Comparison of ENCODE assay signal across 1 cellular context in the genomic region with DNA sequence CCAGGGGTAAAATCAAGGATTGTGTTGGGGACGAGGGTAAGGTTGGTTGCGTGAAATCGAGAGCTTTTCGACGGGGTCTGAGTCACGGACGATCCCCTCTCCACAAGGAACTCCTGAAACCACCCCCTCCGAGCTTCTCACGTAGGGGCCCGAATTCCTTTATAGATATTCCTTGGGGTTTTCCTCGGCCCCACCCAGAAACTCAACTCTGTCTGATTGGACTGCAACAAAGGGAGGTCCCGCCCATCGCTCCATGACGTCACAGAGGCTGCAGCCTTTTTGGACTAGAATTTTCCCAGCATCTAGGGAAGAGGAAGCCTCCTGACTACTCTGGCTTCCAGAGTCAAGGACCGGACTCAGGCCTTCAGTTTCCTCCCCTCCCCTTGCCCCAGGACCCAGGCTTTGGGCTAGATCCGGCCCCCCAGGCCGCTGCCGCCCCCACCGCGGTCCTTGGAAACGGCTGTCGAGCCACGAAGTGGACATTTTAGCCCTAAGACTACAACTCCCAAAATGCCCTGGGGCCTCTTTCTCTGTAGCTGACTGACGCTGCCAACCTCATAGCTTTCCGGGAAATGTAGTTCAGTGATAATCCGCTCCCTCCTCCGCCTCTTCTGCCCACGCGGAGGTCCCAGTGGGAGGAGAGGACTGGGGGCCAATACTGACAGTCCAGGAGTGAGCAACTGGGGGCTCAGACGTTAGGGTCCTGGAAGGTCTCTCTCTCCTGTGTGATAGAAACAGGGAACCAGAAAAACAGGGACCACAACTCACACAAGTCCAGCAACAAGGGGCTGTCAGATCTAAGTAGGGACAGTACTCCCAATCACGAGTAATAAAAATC.
TF ChIP-seq lines count a peak whose summit lies in the region.

A gene (minus strand): TSS at position 172 of the 838 bp plus-strand sequence. CDS start 1,050 bp downstream, outside the sequence.

TF ChIP-seq in K562, 482 proteins besides CTCF, POLR2A, EP300 and RAD21 (continued from another document and continues in another):
- TF ChIP-seq, protein P1, sequence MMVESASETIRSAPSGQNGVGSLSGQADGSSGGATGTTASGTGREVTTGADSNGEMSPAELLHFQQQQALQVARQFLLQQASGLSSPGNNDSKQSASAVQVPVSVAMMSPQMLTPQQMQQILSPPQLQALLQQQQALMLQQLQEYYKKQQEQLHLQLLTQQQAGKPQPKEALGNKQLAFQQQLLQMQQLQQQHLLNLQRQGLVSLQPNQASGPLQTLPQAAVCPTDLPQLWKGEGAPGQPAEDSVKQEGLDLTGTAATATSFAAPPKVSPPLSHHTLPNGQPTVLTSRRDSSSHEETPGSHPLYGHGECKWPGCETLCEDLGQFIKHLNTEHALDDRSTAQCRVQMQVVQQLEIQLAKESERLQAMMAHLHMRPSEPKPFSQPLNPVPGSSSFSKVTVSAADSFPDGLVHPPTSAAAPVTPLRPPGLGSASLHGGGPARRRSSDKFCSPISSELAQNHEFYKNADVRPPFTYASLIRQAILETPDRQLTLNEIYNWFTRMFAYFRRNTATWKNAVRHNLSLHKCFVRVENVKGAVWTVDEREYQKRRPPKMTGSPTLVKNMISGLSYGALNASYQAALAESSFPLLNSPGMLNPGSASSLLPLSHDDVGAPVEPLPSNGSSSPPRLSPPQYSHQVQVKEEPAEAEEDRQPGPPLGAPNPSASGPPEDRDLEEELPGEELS (CRISPR knock-in tag; IDR thresholded peaks at IDR 0.05; ENCODE audit: borderline replicate concordance): peak; percentile 54; the same call in 1 of the 2 replicates
- TF ChIP-seq GATAD2A (IDR thresholded peaks at IDR 0.05) (no peak), ZC3H8 (IDR thresholded peaks at IDR 0.05) (no peak), LCOR (CRISPR knock-in tag; IDR thresholded peaks at IDR 0.05) (no peak), ELF2 (CRISPR knock-in tag; IDR thresholded peaks at IDR 0.05) (no peak), ZFPM2 (CRISPR knock-in tag; IDR thresholded peaks at IDR 0.05) (no peak), TCF3 (CRISPR knock-in tag; IDR thresholded peaks at IDR 0.05) (no peak), RBFOX2 (IDR thresholded peaks at IDR 0.05; ENCODE audit: low read depth, low read length) (peak; percentile 55), JUNB (CRISPR knock-in tag; conservative IDR thresholded peaks at IDR 0.05) (no peak), ZNF764 (CRISPR knock-in tag; IDR thresholded peaks at IDR 0.05; ENCODE audit: low read depth) (no peak), TEAD2 (tag; IDR thresholded peaks at IDR 0.05) (no peak), RBM34 (IDR thresholded peaks at IDR 0.05; ENCODE audit: borderline replicate concordance, insufficient read depth, low read length) (no peak), PHF21A (IDR thresholded peaks at IDR 0.05; ENCODE audit: borderline replicate concordance, low read depth) (no peak), PURB (CRISPR knock-in tag; IDR thresholded peaks at IDR 0.05; ENCODE audit: low read depth) (no peak), TRIM28 (IDR thresholded peaks at IDR 0.05) (no peak), FOXM1 (IDR thresholded peaks at IDR 0.05; ENCODE audit: low read depth) (peak; percentile 57; the same call in 1 of the 2 replicates), FOXM1 (CRISPR knock-in tag; IDR thresholded peaks at IDR 0.05; ENCODE audit: low read depth) (no peak), CBFA2T3 (IDR thresholded peaks at IDR 0.05) (no peak), ZBED1 (IDR thresholded peaks at IDR 0.05) (no peak), PHTF2 (CRISPR knock-in tag; IDR thresholded peaks at IDR 0.05) (no peak), MAFG (tag; conservative IDR thresholded peaks at IDR 0.05) (no peak), ELF1 (tag; IDR thresholded peaks at IDR 0.05) (no peak), POLR2AphosphoS2 (IDR thresholded peaks at IDR 0.05; ENCODE audit: low read length) (0 out of 2 replicates have a peak, but pooled peaks have one; percentile 43)
- TF ChIP-seq, protein P2, sequence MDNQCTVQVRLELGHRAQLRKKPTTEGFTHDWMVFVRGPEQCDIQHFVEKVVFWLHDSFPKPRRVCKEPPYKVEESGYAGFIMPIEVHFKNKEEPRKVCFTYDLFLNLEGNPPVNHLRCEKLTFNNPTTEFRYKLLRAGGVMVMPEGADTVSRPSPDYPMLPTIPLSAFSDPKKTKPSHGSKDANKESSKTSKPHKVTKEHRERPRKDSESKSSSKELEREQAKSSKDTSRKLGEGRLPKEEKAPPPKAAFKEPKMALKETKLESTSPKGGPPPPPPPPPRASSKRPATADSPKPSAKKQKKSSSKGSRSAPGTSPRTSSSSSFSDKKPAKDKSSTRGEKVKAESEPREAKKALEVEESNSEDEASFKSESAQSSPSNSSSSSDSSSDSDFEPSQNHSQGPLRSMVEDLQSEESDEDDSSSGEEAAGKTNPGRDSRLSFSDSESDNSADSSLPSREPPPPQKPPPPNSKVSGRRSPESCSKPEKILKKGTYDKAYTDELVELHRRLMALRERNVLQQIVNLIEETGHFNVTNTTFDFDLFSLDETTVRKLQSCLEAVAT (IDR thresholded peaks at IDR 0.05): no peak
- TF ChIP-seq, protein P3, sequence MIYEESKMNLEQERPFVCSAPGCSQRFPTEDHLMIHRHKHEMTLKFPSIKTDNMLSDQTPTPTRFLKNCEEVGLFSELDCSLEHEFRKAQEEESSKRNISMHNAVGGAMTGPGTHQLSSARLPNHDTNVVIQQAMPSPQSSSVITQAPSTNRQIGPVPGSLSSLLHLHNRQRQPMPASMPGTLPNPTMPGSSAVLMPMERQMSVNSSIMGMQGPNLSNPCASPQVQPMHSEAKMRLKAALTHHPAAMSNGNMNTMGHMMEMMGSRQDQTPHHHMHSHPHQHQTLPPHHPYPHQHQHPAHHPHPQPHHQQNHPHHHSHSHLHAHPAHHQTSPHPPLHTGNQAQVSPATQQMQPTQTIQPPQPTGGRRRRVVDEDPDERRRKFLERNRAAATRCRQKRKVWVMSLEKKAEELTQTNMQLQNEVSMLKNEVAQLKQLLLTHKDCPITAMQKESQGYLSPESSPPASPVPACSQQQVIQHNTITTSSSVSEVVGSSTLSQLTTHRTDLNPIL (CRISPR knock-in tag; IDR thresholded peaks at IDR 0.05): no peak
- TF ChIP-seq, protein P4, sequence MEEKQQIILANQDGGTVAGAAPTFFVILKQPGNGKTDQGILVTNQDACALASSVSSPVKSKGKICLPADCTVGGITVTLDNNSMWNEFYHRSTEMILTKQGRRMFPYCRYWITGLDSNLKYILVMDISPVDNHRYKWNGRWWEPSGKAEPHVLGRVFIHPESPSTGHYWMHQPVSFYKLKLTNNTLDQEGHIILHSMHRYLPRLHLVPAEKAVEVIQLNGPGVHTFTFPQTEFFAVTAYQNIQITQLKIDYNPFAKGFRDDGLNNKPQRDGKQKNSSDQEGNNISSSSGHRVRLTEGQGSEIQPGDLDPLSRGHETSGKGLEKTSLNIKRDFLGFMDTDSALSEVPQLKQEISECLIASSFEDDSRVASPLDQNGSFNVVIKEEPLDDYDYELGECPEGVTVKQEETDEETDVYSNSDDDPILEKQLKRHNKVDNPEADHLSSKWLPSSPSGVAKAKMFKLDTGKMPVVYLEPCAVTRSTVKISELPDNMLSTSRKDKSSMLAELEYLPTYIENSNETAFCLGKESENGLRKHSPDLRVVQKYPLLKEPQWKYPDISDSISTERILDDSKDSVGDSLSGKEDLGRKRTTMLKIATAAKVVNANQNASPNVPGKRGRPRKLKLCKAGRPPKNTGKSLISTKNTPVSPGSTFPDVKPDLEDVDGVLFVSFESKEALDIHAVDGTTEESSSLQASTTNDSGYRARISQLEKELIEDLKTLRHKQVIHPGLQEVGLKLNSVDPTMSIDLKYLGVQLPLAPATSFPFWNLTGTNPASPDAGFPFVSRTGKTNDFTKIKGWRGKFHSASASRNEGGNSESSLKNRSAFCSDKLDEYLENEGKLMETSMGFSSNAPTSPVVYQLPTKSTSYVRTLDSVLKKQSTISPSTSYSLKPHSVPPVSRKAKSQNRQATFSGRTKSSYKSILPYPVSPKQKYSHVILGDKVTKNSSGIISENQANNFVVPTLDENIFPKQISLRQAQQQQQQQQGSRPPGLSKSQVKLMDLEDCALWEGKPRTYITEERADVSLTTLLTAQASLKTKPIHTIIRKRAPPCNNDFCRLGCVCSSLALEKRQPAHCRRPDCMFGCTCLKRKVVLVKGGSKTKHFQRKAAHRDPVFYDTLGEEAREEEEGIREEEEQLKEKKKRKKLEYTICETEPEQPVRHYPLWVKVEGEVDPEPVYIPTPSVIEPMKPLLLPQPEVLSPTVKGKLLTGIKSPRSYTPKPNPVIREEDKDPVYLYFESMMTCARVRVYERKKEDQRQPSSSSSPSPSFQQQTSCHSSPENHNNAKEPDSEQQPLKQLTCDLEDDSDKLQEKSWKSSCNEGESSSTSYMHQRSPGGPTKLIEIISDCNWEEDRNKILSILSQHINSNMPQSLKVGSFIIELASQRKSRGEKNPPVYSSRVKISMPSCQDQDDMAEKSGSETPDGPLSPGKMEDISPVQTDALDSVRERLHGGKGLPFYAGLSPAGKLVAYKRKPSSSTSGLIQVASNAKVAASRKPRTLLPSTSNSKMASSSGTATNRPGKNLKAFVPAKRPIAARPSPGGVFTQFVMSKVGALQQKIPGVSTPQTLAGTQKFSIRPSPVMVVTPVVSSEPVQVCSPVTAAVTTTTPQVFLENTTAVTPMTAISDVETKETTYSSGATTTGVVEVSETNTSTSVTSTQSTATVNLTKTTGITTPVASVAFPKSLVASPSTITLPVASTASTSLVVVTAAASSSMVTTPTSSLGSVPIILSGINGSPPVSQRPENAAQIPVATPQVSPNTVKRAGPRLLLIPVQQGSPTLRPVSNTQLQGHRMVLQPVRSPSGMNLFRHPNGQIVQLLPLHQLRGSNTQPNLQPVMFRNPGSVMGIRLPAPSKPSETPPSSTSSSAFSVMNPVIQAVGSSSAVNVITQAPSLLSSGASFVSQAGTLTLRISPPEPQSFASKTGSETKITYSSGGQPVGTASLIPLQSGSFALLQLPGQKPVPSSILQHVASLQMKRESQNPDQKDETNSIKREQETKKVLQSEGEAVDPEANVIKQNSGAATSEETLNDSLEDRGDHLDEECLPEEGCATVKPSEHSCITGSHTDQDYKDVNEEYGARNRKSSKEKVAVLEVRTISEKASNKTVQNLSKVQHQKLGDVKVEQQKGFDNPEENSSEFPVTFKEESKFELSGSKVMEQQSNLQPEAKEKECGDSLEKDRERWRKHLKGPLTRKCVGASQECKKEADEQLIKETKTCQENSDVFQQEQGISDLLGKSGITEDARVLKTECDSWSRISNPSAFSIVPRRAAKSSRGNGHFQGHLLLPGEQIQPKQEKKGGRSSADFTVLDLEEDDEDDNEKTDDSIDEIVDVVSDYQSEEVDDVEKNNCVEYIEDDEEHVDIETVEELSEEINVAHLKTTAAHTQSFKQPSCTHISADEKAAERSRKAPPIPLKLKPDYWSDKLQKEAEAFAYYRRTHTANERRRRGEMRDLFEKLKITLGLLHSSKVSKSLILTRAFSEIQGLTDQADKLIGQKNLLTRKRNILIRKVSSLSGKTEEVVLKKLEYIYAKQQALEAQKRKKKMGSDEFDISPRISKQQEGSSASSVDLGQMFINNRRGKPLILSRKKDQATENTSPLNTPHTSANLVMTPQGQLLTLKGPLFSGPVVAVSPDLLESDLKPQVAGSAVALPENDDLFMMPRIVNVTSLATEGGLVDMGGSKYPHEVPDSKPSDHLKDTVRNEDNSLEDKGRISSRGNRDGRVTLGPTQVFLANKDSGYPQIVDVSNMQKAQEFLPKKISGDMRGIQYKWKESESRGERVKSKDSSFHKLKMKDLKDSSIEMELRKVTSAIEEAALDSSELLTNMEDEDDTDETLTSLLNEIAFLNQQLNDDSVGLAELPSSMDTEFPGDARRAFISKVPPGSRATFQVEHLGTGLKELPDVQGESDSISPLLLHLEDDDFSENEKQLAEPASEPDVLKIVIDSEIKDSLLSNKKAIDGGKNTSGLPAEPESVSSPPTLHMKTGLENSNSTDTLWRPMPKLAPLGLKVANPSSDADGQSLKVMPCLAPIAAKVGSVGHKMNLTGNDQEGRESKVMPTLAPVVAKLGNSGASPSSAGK (IDR thresholded peaks at IDR 0.05): no peak
- TF ChIP-seq, protein P5, sequence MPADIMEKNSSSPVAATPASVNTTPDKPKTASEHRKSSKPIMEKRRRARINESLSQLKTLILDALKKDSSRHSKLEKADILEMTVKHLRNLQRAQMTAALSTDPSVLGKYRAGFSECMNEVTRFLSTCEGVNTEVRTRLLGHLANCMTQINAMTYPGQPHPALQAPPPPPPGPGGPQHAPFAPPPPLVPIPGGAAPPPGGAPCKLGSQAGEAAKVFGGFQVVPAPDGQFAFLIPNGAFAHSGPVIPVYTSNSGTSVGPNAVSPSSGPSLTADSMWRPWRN (IDR thresholded peaks at IDR 0.05; ENCODE audit: low read depth): no peak
- TF ChIP-seq, protein P6, sequence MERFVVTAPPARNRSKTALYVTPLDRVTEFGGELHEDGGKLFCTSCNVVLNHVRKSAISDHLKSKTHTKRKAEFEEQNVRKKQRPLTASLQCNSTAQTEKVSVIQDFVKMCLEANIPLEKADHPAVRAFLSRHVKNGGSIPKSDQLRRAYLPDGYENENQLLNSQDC (CRISPR knock-in tag; IDR thresholded peaks at IDR 0.05): no peak
- TF ChIP-seq, protein P7, sequence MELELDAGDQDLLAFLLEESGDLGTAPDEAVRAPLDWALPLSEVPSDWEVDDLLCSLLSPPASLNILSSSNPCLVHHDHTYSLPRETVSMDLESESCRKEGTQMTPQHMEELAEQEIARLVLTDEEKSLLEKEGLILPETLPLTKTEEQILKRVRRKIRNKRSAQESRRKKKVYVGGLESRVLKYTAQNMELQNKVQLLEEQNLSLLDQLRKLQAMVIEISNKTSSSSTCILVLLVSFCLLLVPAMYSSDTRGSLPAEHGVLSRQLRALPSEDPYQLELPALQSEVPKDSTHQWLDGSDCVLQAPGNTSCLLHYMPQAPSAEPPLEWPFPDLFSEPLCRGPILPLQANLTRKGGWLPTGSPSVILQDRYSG (tag; conservative IDR thresholded peaks at IDR 0.05; ENCODE audit: low read depth): 0 out of 2 replicates have a peak, but pooled peaks have one; percentile 47
- TF ChIP-seq, protein P8, sequence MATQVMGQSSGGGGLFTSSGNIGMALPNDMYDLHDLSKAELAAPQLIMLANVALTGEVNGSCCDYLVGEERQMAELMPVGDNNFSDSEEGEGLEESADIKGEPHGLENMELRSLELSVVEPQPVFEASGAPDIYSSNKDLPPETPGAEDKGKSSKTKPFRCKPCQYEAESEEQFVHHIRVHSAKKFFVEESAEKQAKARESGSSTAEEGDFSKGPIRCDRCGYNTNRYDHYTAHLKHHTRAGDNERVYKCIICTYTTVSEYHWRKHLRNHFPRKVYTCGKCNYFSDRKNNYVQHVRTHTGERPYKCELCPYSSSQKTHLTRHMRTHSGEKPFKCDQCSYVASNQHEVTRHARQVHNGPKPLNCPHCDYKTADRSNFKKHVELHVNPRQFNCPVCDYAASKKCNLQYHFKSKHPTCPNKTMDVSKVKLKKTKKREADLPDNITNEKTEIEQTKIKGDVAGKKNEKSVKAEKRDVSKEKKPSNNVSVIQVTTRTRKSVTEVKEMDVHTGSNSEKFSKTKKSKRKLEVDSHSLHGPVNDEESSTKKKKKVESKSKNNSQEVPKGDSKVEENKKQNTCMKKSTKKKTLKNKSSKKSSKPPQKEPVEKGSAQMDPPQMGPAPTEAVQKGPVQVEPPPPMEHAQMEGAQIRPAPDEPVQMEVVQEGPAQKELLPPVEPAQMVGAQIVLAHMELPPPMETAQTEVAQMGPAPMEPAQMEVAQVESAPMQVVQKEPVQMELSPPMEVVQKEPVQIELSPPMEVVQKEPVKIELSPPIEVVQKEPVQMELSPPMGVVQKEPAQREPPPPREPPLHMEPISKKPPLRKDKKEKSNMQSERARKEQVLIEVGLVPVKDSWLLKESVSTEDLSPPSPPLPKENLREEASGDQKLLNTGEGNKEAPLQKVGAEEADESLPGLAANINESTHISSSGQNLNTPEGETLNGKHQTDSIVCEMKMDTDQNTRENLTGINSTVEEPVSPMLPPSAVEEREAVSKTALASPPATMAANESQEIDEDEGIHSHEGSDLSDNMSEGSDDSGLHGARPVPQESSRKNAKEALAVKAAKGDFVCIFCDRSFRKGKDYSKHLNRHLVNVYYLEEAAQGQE (CRISPR knock-in tag; IDR thresholded peaks at IDR 0.05; ENCODE audit: low read depth): no peak
